In genomic region chr7:43868681-43869017, GRCh38 we compare ENCODE assay signal across 8 cellular contexts. TPM values are rescaled to one million over a fixed set of nuclear protein-coding genes. Genes with fewer than 3 reads are reported as not detected.
DNase-seq lines count a peak whose midpoint lies in the region; ATAC-seq, FAIRE-seq and TF ChIP-seq lines count a peak whose summit lies in the region.

No MANE protein-coding gene starts in this region.

- ATAC-seq in CD4-positive, CD25-positive, alpha-beta regulatory T cell (ENCODE audit: low read depth in 2 of 2) = no peak
- peak; percentile 6 for ATAC-seq in HG03066 (IDR thresholded peaks at IDR 0.05; ENCODE audit: low read depth, unreplicated experiment)
- ATAC-seq in activated CD4-positive, CD25-positive, alpha-beta regulatory T cell treated with anti-CD3 and anti-CD28 coated beads, Interleukin-2, amount 50 U/mL, for 24 hours = no peak
- ATAC-seq in GM21528 (IDR thresholded peaks at IDR 0.05; ENCODE audit: low FRiP score, unreplicated experiment) = no peak

- peak in 1 of 3 donors; percentile 23 for DNase-seq in CD4-positive, CD25-positive, alpha-beta regulatory T cell
- DNase-seq in astrocyte (ENCODE audit: low read depth) (no peak), lower leg skin (ENCODE audit: low spot score in 2 of 2) (no peak), type B pancreatic cell (ENCODE audit: extremely low spot score, unreplicated experiment) (no peak), NCI-H446 (lab: John Stamatoyannopoulos, UW) (no peak)

- no peaks in the 10 kb centered on the region for H4K20me1 ChIP-seq in astrocyte (ENCODE audit: insufficient read depth, low read length)

- WGBS in lower leg skin, 2 donors = 1 to 3% methylated on average over 9 of the region's 9 CpGs

- peak overlapping the region; percentile 59 for H2AFZ ChIP-seq in astrocyte (ENCODE audit: low read depth, low read length)

- H3K27ac Mint-ChIP-seq in CD4-positive, CD25-positive, alpha-beta regulatory T cell = peak overlapping the region; percentile 71 to 84 (median 84)
- no peak overlapping the region for H3K27ac Mint-ChIP-seq in astrocyte (ENCODE audit: unreplicated experiment)
- peak overlapping the region; percentile 44 for H3K27ac Mint-ChIP-seq in type B pancreatic cell

- intact Hi-C loops in lower leg skin (cut with DNase I; ENCODE audit: low total_unique reads) = no loop called here

- peak overlapping the region; percentile 77 for H3K4me3 ChIP-seq in CD4-positive, CD25-positive, alpha-beta regulatory T cell (ENCODE audit: low read depth, low read length)
- H3K4me3 ChIP-seq in astrocyte (ENCODE audit: insufficient read depth, low read depth, low read length) = peak overlapping the region; percentile 87
- peak overlapping the region; percentile 57 for H3K4me3 ChIP-seq in lower leg skin (ENCODE audit: low read depth, poor library complexity, severe bottlenecking)

- no peak for TF ChIP-seq CTCF in astrocyte (IDR thresholded peaks at IDR 0.05; ENCODE audit: insufficient read depth, low read depth, low read length)
- no peak for TF ChIP-seq CTCF in lower leg skin (IDR thresholded peaks at IDR 0.05)
- no peak for TF ChIP-seq CTCF in type B pancreatic cell (conservative IDR thresholded peaks at IDR 0.05)

- H3K27ac ChIP-seq in CD4-positive, CD25-positive, alpha-beta regulatory T cell (ENCODE audit: insufficient read depth, low read length, poor library complexity, severe bottlenecking) = peak overlapping the region; percentile 64
- peak overlapping the region; percentile 100 for H3K27ac ChIP-seq in astrocyte (ENCODE audit: low read depth, low read length)

- peak overlapping the region; percentile 94 to 96 (median 96) for H3K4me3 Mint-ChIP-seq in CD4-positive, CD25-positive, alpha-beta regulatory T cell
- peak overlapping the region; percentile 88 for H3K4me3 Mint-ChIP-seq in astrocyte (ENCODE audit: unreplicated experiment)
- peak overlapping the region; percentile 84 for H3K4me3 Mint-ChIP-seq in type B pancreatic cell

- peaks cover 19% of the 10 kb centered on the region for H3K36me3 ChIP-seq in CD4-positive, CD25-positive, alpha-beta regulatory T cell (ENCODE audit: control insufficient read depth, insufficient read depth, low read length)
- H3K36me3 ChIP-seq in astrocyte (ENCODE audit: insufficient read depth, low read length) = peaks cover 17% of the 10 kb centered on the region

- H3K27me3 Mint-ChIP-seq in CD4-positive, CD25-positive, alpha-beta regulatory T cell = peaks cover 4% of the 10 kb centered on the region
- H3K27me3 Mint-ChIP-seq in astrocyte (ENCODE audit: low read depth, unreplicated experiment) (no peaks in the 10 kb centered on the region), type B pancreatic cell (no peaks in the 10 kb centered on the region)

- peaks cover 12% of the 10 kb centered on the region for H3K79me2 ChIP-seq in astrocyte (ENCODE audit: insufficient read depth, low read length)

- TF ChIP-seq POLR2A in lower leg skin (IDR thresholded peaks at IDR 0.05) = no peak

- H3K9me3 ChIP-seq in CD4-positive, CD25-positive, alpha-beta regulatory T cell (ENCODE audit: control insufficient read depth in 2 of 2, low read length in 2 of 2) = no peaks in the 10 kb centered on the region
- H3K9me3 ChIP-seq in astrocyte (ENCODE audit: insufficient read depth, low read depth, low read length) = no peaks in the 10 kb centered on the region

- H3K27me3 ChIP-seq in CD4-positive, CD25-positive, alpha-beta regulatory T cell (ENCODE audit: control insufficient read depth, insufficient read depth, low read length) = no peaks in the 10 kb centered on the region
- no peaks in the 10 kb centered on the region for H3K27me3 ChIP-seq in astrocyte (ENCODE audit: insufficient read depth, low read length)

- peaks cover 0 to 1% (median 0%) of the 10 kb centered on the region in 7 donors for H3K9me3 Mint-ChIP-seq in CD4-positive, CD25-positive, alpha-beta regulatory T cell
- H3K9me3 Mint-ChIP-seq in astrocyte (ENCODE audit: unreplicated experiment) (peaks cover 5% of the 10 kb centered on the region), type B pancreatic cell (no peaks in the 10 kb centered on the region)

- no peak for FAIRE-seq in astrocyte (lab: Jason Lieb, UNC)

- H3K4me1 ChIP-seq in CD4-positive, CD25-positive, alpha-beta regulatory T cell (ENCODE audit: control insufficient read depth, insufficient read depth, low read length, poor library complexity, severe bottlenecking) = peaks cover 17% of the 10 kb centered on the region
- H3K4me1 ChIP-seq in astrocyte (ENCODE audit: insufficient read depth, low read length) = peaks cover 33% of the 10 kb centered on the region

- peaks cover 19% of the 10 kb centered on the region for H3K36me3 Mint-ChIP-seq in CD4-positive, CD25-positive, alpha-beta regulatory T cell
- H3K36me3 Mint-ChIP-seq in astrocyte (ENCODE audit: low read depth, unreplicated experiment) = peaks cover 20% of the 10 kb centered on the region
- peaks cover 9% of the 10 kb centered on the region for H3K36me3 Mint-ChIP-seq in type B pancreatic cell

- peak overlapping the region; percentile 97 for H3K9ac ChIP-seq in astrocyte (ENCODE audit: low read length)

- peak overlapping the region; percentile 96 for H3K4me2 ChIP-seq in astrocyte (ENCODE audit: low read length)

- H3K4me1 Mint-ChIP-seq in CD4-positive, CD25-positive, alpha-beta regulatory T cell = peaks cover 6 to 33% (median 16%) of the 10 kb centered on the region in 4 donors
- H3K4me1 Mint-ChIP-seq in astrocyte (ENCODE audit: low read depth, unreplicated experiment) (peaks cover 19% of the 10 kb centered on the region), type B pancreatic cell (ENCODE audit: unreplicated experiment) (peaks cover 26% of the 10 kb centered on the region)

RNA-seq across cellular contexts. Expression of gene MRPS24, which starts 0.7 kb away (rescaled TPM):
- total RNA-seq in CD4-positive, CD25-positive, alpha-beta regulatory T cell = 45.8 TPM
- polyA plus RNA-seq in CD4-positive, CD25-positive, alpha-beta regulatory T cell = 100 to 1,000 TPM; 148 to 179 (median 159) TPM
- total RNA-seq in astrocyte (93.9 and 95.0 TPM in 2 replicates), lower leg skin (100 to 1,000 TPM in 1 of 4 donors, 10 to 100 TPM in 3; 64.9 to 135 (median 92.5) TPM), type B pancreatic cell (ENCODE audit: low replicate concordance) (96.6 and 101 TPM in 2 replicates)

RNA-seq across cellular contexts. Expression of gene URGCP, which starts 37.7 kb away (rescaled TPM):
- 19.2 TPM for total RNA-seq in CD4-positive, CD25-positive, alpha-beta regulatory T cell
- polyA plus RNA-seq in CD4-positive, CD25-positive, alpha-beta regulatory T cell = 10 to 100 TPM; 14.6 to 31.0 (median 24.0) TPM
- total RNA-seq in astrocyte = 23.0 and 24.0 TPM in 2 replicates
- 10 to 100 TPM; 26.3 to 42.0 (median 34.5) TPM for total RNA-seq in lower leg skin
- 28.2 and 35.0 TPM in 2 replicates for total RNA-seq in type B pancreatic cell (ENCODE audit: low replicate concordance)

RNA-seq across cellular contexts. Expression of gene UBE2D4, which starts 57.6 kb away (rescaled TPM):
- total RNA-seq in CD4-positive, CD25-positive, alpha-beta regulatory T cell = 11.4 TPM
- polyA plus RNA-seq in CD4-positive, CD25-positive, alpha-beta regulatory T cell = 10 to 100 TPM; 10.6 to 15.5 (median 13.4) TPM
- total RNA-seq in astrocyte = 13.9 and 14.0 TPM in 2 replicates
- total RNA-seq in lower leg skin = 10 to 100 TPM; 13.0 to 23.9 (median 20.8) TPM
- total RNA-seq in type B pancreatic cell (ENCODE audit: low replicate concordance) = 11.4 and 16.7 TPM in 2 replicates
